In genomic region chr1:171807547-171807946, GRCh38 we compare ENCODE assay signal across 17 cellular contexts. TPM values are rescaled to one million over a fixed set of nuclear protein-coding genes. Genes with fewer than 3 reads are reported as not detected.
DNase-seq lines count a peak whose midpoint lies in the region; ATAC-seq, FAIRE-seq and TF ChIP-seq lines count a peak whose summit lies in the region.
"Had no signal": no experiment of that assay in that cellular context is flagged by ENCODE, and none has a peak within 500 bp of the region (broad histone marks: within the 10 kb centered on the region; RNA-seq: fewer than 3 reads in every experiment).

No MANE protein-coding gene starts in this region.

- H2AFZ ChIP-seq in GM12878 (ENCODE audit: control insufficient read depth, low read depth, low read length) = no peak overlapping the region

- TF ChIP-seq CTCF in GM12878 (IDR thresholded peaks at IDR 0.05 in 2 of 3, conservative IDR thresholded peaks at IDR 0.05 in 1 of 3; ENCODE audit: control insufficient read depth in 2 of 3, extremely low read depth in 1 of 3, insufficient read depth in 1 of 3, low read depth in 3 of 3, low read length in 3 of 3) (no peak), body of pancreas (IDR thresholded peaks at IDR 0.05) (no peak)

- TF ChIP-seq EP300 in GM12878 (IDR thresholded peaks at IDR 0.05; ENCODE audit: borderline replicate concordance in 1 of 2, control insufficient read depth in 1 of 2, low read depth in 2 of 2, low read length in 2 of 2) = no peak

- no peak overlapping the region for H3K4me2 ChIP-seq in GM12878 (ENCODE audit: control insufficient read depth, insufficient read depth)
- H3K4me2 ChIP-seq: BLaER1 had no signal

- BruUV-seq in GM12878 (replicated peaks; lab: Mats Ljungman, UMichigan) = no TSS peak

- CTCF ChIA-PET in GM12878 (lab: Yijun Ruan, JAX) = interaction anchor here (0.6 to 1.4 kb wide), 2 partner anchors 176 to 372 kb away, joined by 3 read pairs; no protein-coding TSS in a partner anchor

- RAD21 ChIA-PET in GM12878 (lab: Charles Lee; ENCODE audit: unreplicated experiment) = no interaction called here

- no peak for TF ChIP-seq RAD21 in GM12878 (IDR thresholded peaks at IDR 0.05; ENCODE audit: insufficient read depth, low read depth, low read length)

- H3K36me3 ChIP-seq in GM12878 (ENCODE audit: control insufficient read depth in 2 of 2, insufficient read depth in 2 of 2, low read length in 1 of 2) (no peaks in the 10 kb centered on the region; a peak in 1 of 4 replicates), body of pancreas (replicated peaks in 1 of 2; ENCODE audit: insufficient read depth in 1 of 2, low read depth in 2 of 2) (no peaks in the 10 kb centered on the region)
- H3K36me3 ChIP-seq: Peyer's patch, SJSA1 had no signal

- no peak overlapping the region for H3K9ac ChIP-seq in GM12878 (ENCODE audit: control insufficient read depth, insufficient read depth, low read length)
- H3K9ac ChIP-seq: BLaER1 had no signal

- H3K27ac ChIP-seq in GM12878 (ENCODE audit: control insufficient read depth, insufficient read depth) = no peak overlapping the region
- H3K27ac ChIP-seq in body of pancreas = no peak overlapping the region
- H3K27ac ChIP-seq: BLaER1, Peyer's patch, SJSA1 had no signal

- DNase-seq in SKM-1 treated with dmso at 0.1 percent for 144 hours (lab: John Stamatoyannopoulos, UW; ENCODE audit: unreplicated experiment) (peak; percentile 24), SKM-1 (lab: John Stamatoyannopoulos, UW; ENCODE audit: unreplicated experiment) (no peak), MV-4-11 (lab: John Stamatoyannopoulos, UW) (peak; percentile 56), GM12878 (ENCODE audit: low read depth, low spot score) (no peak), body of pancreas (no peak), NCI-H69 (lab: John Stamatoyannopoulos, UW) (no peak)
- DNase-seq in activated CD4-positive, alpha-beta T cell treated with anti-CD3 and anti-CD28 coated beads, Interleukin-2, amount 50 U/mL, for 1 hour = no peak
- DNase-seq: CD8-positive, alpha-beta memory T cell; DMS53; H9; NCI-H1417 treated with DMSO at 0.1 percent for 48 hours; NCI-H187 treated with DMSO at 0.1 percent for 48 hours; NCI-H2227 treated with DMSO at 0.1 percent for 48 hours; NCI-H524; Peyer's patch had no signal

- SMC1A ChIA-PET in GM12878 (lab: Charles Lee; ENCODE audit: uncharacterized antibody, unreplicated experiment) = interaction anchor here (0.6 to 1.1 kb wide), 2 partner anchors 9 to 28 kb away, joined by 3 to 4 read pairs; no protein-coding TSS in a partner anchor

- no peak overlapping the region for H3K4me3 ChIP-seq in GM12878
- H3K4me3 ChIP-seq in body of pancreas = no peak overlapping the region
- H3K4me3 ChIP-seq: BLaER1, Peyer's patch, SJSA1 had no signal

- ATAC-seq in GM12878 = peak; percentile 24; the same call in 2 of the 3 replicates
- ATAC-seq in body of pancreas = no peak

- FAIRE-seq in GM12878 (lab: Jason Lieb, UNC) = no peak

- no peaks in the 10 kb centered on the region for H3K27me3 ChIP-seq in GM12878 (replicated peaks in 1 of 2; ENCODE audit: control insufficient read depth in 2 of 2, insufficient read depth in 2 of 2, low read length in 1 of 2)
- H3K27me3 ChIP-seq in body of pancreas = no peaks in the 10 kb centered on the region
- H3K27me3 ChIP-seq: BLaER1, Peyer's patch, SJSA1 had no signal

- H3K79me2 ChIP-seq in GM12878 (ENCODE audit: control insufficient read depth, insufficient read depth, low read length) = no peaks in the 10 kb centered on the region

- WGBS in GM12878 (ENCODE audit: insufficient coverage, insufficient replicate concordance, low lambda C conversion rate, missing lambda C conversion rate) = 25% methylated on average over 4 of the region's 4 CpGs
- 59 to 71% methylated on average over 4 of the region's 4 CpGs for WGBS in body of pancreas, 2 donors

- POLR2A ChIA-PET in GM12878 (lab: Charles Lee) = no interaction called here

- H4K20me1 ChIP-seq in GM12878 (ENCODE audit: control insufficient read depth, insufficient read depth) = no peaks in the 10 kb centered on the region
- H4K20me1 ChIP-seq: BLaER1 had no signal

- in situ Hi-C loops in GM12878 (cut with MboI) = loop anchor here (5.0 kb wide), 1 partner anchor 175 kb away; no protein-coding TSS in a partner anchor

- intact Hi-C loops in GM12878 (cut with micrococcal nuclease; ENCODE audit: unreplicated experiment) (loop anchor here (10.0 kb wide), 1 partner anchor 617 kb away; the partner anchor contains the start of gene C1orf105), body of pancreas (cut with DNase I) (no loop called here)

- TF ChIP-seq POLR2A in GM12878 (IDR thresholded peaks at IDR 0.05; ENCODE audit: low read depth, low read length) = no peak
- no peak for TF ChIP-seq POLR2A in body of pancreas (IDR thresholded peaks at IDR 0.05)

- no peaks in the 10 kb centered on the region for H3K9me3 ChIP-seq in GM12878 (replicated peaks; ENCODE audit: control insufficient read depth, insufficient read depth, low read length)
- no peaks in the 10 kb centered on the region for H3K9me3 ChIP-seq in body of pancreas
- H3K9me3 ChIP-seq: Peyer's patch, SJSA1 had no signal

- H3K4me1 ChIP-seq in GM12878 (ENCODE audit: control insufficient read depth, insufficient read depth, low read length) = peaks cover 7% of the 10 kb centered on the region
- no peaks in the 10 kb centered on the region for H3K4me1 ChIP-seq in body of pancreas

TF ChIP-seq in GM12878, 131 proteins besides CTCF, POLR2A, EP300 and RAD21 (continues in another document):
- TF ChIP-seq STAT1 (conservative IDR thresholded peaks at IDR 0.05) (no peak), NFYA (IDR thresholded peaks at IDR 0.05; ENCODE audit: borderline replicate concordance, low read depth, low read length) (no peak), MTA3 (IDR thresholded peaks at IDR 0.05; ENCODE audit: borderline replicate concordance, low read length) (no peak), TCF3 (IDR thresholded peaks at IDR 0.05; ENCODE audit: borderline replicate concordance, insufficient read depth, low read depth, low read length) (no peak), ZBTB33 (IDR thresholded peaks at IDR 0.05) (no peak)

RNA-seq across cellular contexts. Expression of gene METTL13, which starts 26.1 kb away (rescaled TPM):
- 22.6 and 28.0 TPM in 2 replicates for total RNA-seq in GM12878 (2013; cell fraction: nucleolus; rRNA removed)
- 35.6 and 35.7 TPM in 2 replicates for total RNA-seq in GM12878 (2014; rRNA removed)
- 27.4 and 28.7 TPM in 2 replicates for total RNA-seq in GM12878 (2014; rRNA removed; fragmentation: Illumina TruSeq; extraction: Trizol)
- 34.8 and 37.1 TPM in 2 replicates for total RNA-seq in GM12878 (2021)
- polyA plus RNA-seq in GM12878 (2011; ENCODE audit: low read depth) = 21.0 TPM
- 43.9 and 47.2 TPM in 2 replicates for polyA plus RNA-seq in GM12878 (2011; rRNA removed)
- 47.5 and 48.1 TPM in 2 replicates for polyA plus RNA-seq in GM12878 (2011; cell fraction: cytosol; rRNA removed)
- 28.6 and 32.8 TPM in 2 replicates for polyA plus RNA-seq in GM12878 (2011; cell fraction: nucleus; rRNA removed)
- 22.9 and 25.6 TPM in 2 replicates for polyA plus RNA-seq in GM12878 (2012)
- polyA plus RNA-seq in GM12878 (2014; fragmentation: Illumina TruSeq; extraction: Trizol) = 36.4 and 37.7 TPM in 2 replicates
- polyA plus RNA-seq in GM12878 (2014; fragmentation: Nextera tagmentation; extraction: Ambion mirVana) = 10 to 100 TPM; 12.2 to 16.8 TPM
- polyA plus RNA-seq in GM12878 (2014; rRNA removed) = 32.0 and 34.3 TPM in 2 replicates
- 10 to 100 TPM; 34.3 to 38.3 TPM for polyA plus RNA-seq in GM12878 (2016; fragmentation: Nextera tagmentation; extraction: Ambion mirVana)
- 55.0 and 70.1 TPM in 2 replicates for polyA minus RNA-seq in GM12878 (2011; rRNA and poly(A)+ RNA removed)
- 14.3 and 20.2 TPM in 2 replicates for polyA minus RNA-seq in GM12878 (2011; cell fraction: cytosol; rRNA and poly(A)+ RNA removed)
- 18.7 and 30.4 TPM in 2 replicates for polyA minus RNA-seq in GM12878 (2011; cell fraction: nucleus; rRNA and poly(A)+ RNA removed)
- 10 to 100 TPM in 1 of 2 donors, 1 to 10 TPM in 1; 9.2 to 13.5 TPM for total RNA-seq in body of pancreas

RNA-seq across cellular contexts. Expression of gene DNM3, which starts 33.8 kb away (rescaled TPM):
- 4.2 and 7.9 TPM in 2 replicates for total RNA-seq in GM12878 (2013; cell fraction: nucleolus; rRNA removed)
- 0.05 and 0.11 TPM in 2 replicates for total RNA-seq in GM12878 (2014; rRNA removed)
- total RNA-seq in GM12878 (2014; rRNA removed; fragmentation: Illumina TruSeq; extraction: Trizol) = 0.14 and 0.18 TPM in 2 replicates
- 0.05 and 0.08 TPM in 2 replicates for total RNA-seq in GM12878 (2021)
- 0.16 TPM for polyA plus RNA-seq in GM12878 (2011; ENCODE audit: low read depth)
- 1.5 and 2.5 TPM in 2 replicates for polyA plus RNA-seq in GM12878 (2011; rRNA removed)
- polyA plus RNA-seq in GM12878 (2011; cell fraction: cytosol; rRNA removed) = 1.8 and 2.0 TPM in 2 replicates
- 1.8 and 2.8 TPM in 2 replicates for polyA plus RNA-seq in GM12878 (2011; cell fraction: nucleus; rRNA removed)
- polyA plus RNA-seq in GM12878 (2012) = 0.11 and 0.31 TPM in 2 replicates
- 0.04 and 0.08 TPM in 2 replicates for polyA plus RNA-seq in GM12878 (2014; fragmentation: Illumina TruSeq; extraction: Trizol)
- polyA plus RNA-seq in GM12878 (2014; fragmentation: Nextera tagmentation; extraction: Ambion mirVana) = not detected
- 0.03 and 0.06 TPM in 2 replicates for polyA plus RNA-seq in GM12878 (2014; rRNA removed)
- under 1 TPM in 1 of 2 experiments, not detected in 1; 0.07 TPM for polyA plus RNA-seq in GM12878 (2016; fragmentation: Nextera tagmentation; extraction: Ambion mirVana)
- polyA minus RNA-seq in GM12878 (2011; rRNA and poly(A)+ RNA removed) = 2.3 and 3.5 TPM in 2 replicates
- polyA minus RNA-seq in GM12878 (2011; cell fraction: cytosol; rRNA and poly(A)+ RNA removed) = 0.73 and 1.2 TPM in 2 replicates
- 5.4 and 8.7 TPM in 2 replicates for polyA minus RNA-seq in GM12878 (2011; cell fraction: nucleus; rRNA and poly(A)+ RNA removed)
- 1 to 10 TPM; 2.9 to 4.0 TPM for total RNA-seq in body of pancreas

Comparison
In these comparisons a context has a peak if more than half of its experiments do, and no peak if none do; other contexts are left out.
1. DNase-seq: peak in SKM-1 treated with dmso at 0.1 percent for 144 hours (single experiment) and MV-4-11 (single experiment); none in SKM-1 (single experiment), GM12878 (single experiment), activated CD4-positive, alpha-beta T cell treated with anti-CD3 and anti-CD28 coated beads, Interleukin-2, amount 50 U/mL, for 1 hour (single experiment), body of pancreas (0 of 4) and NCI-H69 (single experiment).